ENCODE assay signal across 10 cellular contexts in the genomic region with DNA sequence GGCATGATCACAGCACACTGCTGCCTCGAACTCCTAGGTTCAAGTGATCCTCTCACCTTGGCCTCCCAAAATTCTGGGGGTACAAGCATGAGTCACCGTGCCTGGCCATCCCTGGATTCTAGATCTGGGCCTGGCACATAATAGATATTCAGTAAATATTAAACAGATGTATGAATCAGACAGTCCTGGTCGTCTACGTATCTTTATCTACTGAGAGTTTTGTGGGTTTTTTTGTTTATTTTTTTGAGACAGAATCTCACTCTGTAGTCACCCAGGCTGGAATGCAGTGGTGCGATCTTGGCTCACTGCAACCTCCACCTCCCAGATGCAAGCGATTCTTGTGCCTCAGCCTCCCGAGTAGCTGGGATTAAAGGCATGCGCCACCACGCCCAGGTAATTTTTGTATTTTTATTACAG. TPM values are rescaled to one million over a fixed set of nuclear protein-coding genes. Genes with fewer than 3 reads are reported as not detected.
DNase-seq lines count a peak whose midpoint lies in the region; FAIRE-seq and TF ChIP-seq lines count a peak whose summit lies in the region.
"Had no signal": no experiment of that assay in that cellular context is flagged by ENCODE, and none has a peak within 500 bp of the region (broad histone marks: within the 10 kb centered on the region; RNA-seq: fewer than 3 reads in every experiment).

No MANE protein-coding gene starts in this region.

- H3K27me3 ChIP-seq in bronchial epithelial cell (ENCODE audit: control insufficient read depth, insufficient read depth, low read length), result no peaks in the 10 kb centered on the region

- no peaks in the 10 kb centered on the region for H3K36me3 Mint-ChIP-seq in activated naive CD4-positive, alpha-beta T cell treated with anti-CD3 and anti-CD28 coated beads, Interleukin-2, amount 10 ng/mL, durations not matched to agents 7 days and 5 days
- no peaks in the 10 kb centered on the region for H3K36me3 Mint-ChIP-seq in activated naive CD4-positive, alpha-beta T cell treated with anti-CD3 and anti-CD28 coated beads for 36 hours (ENCODE audit: low read depth)
- no peaks in the 10 kb centered on the region for H3K36me3 Mint-ChIP-seq in type B pancreatic cell

- intact Hi-C loops in activated naive CD4-positive, alpha-beta T cell treated with anti-CD3 and anti-CD28 coated beads for 36 hours (cut with micrococcal nuclease), result no loop called here

- no peak for TF ChIP-seq CTCF in bronchial epithelial cell (IDR thresholded peaks at IDR 0.05; ENCODE audit: insufficient read depth, low read length, severe bottlenecking)
- TF ChIP-seq CTCF in type B pancreatic cell (conservative IDR thresholded peaks at IDR 0.05), result no peak

- H3K4me1 Mint-ChIP-seq in activated naive CD4-positive, alpha-beta T cell treated with anti-CD3 and anti-CD28 coated beads, Interleukin-2, amount 10 ng/mL, durations not matched to agents 7 days and 5 days, result peaks cover 25% of the 10 kb centered on the region
- peaks cover 21% of the 10 kb centered on the region for H3K4me1 Mint-ChIP-seq in activated naive CD4-positive, alpha-beta T cell treated with anti-CD3 and anti-CD28 coated beads for 36 hours (ENCODE audit: low read depth)
- peaks cover 24% of the 10 kb centered on the region for H3K4me1 Mint-ChIP-seq in type B pancreatic cell (ENCODE audit: unreplicated experiment)

- no peak overlapping the region for H3K4me3 ChIP-seq in bronchial epithelial cell (ENCODE audit: low read depth, low read length)

- no peak overlapping the region for H3K4me3 Mint-ChIP-seq in activated naive CD4-positive, alpha-beta T cell treated with anti-CD3 and anti-CD28 coated beads, Interleukin-2, amount 10 ng/mL, durations not matched to agents 7 days and 5 days
- H3K4me3 Mint-ChIP-seq in activated naive CD4-positive, alpha-beta T cell treated with anti-CD3 and anti-CD28 coated beads for 36 hours, result no peak overlapping the region
- peak overlapping the region; percentile 31 for H3K4me3 Mint-ChIP-seq in type B pancreatic cell

- H3K27me3 Mint-ChIP-seq in activated naive CD4-positive, alpha-beta T cell treated with anti-CD3 and anti-CD28 coated beads, Interleukin-2, amount 10 ng/mL, durations not matched to agents 7 days and 5 days, result peaks cover 9% of the 10 kb centered on the region
- no peaks in the 10 kb centered on the region for H3K27me3 Mint-ChIP-seq in activated naive CD4-positive, alpha-beta T cell treated with anti-CD3 and anti-CD28 coated beads for 36 hours (ENCODE audit: low read depth)
- H3K27me3 Mint-ChIP-seq in type B pancreatic cell, result no peaks in the 10 kb centered on the region

- peak overlapping the region; percentile 55 for H3K27ac Mint-ChIP-seq in activated naive CD4-positive, alpha-beta T cell treated with anti-CD3 and anti-CD28 coated beads, Interleukin-2, amount 10 ng/mL, durations not matched to agents 7 days and 5 days
- H3K27ac Mint-ChIP-seq in activated naive CD4-positive, alpha-beta T cell treated with anti-CD3 and anti-CD28 coated beads for 36 hours, result no peak overlapping the region
- peak overlapping the region; percentile 98 for H3K27ac Mint-ChIP-seq in type B pancreatic cell

- no peak for FAIRE-seq in bronchial epithelial cell (lab: Jason Lieb, UNC)
- FAIRE-seq: HTR-8/SVneo had no signal

- no peaks in the 10 kb centered on the region for H3K36me3 ChIP-seq in bronchial epithelial cell (ENCODE audit: control insufficient read depth, insufficient read depth, low read length)

- CTCF ChIA-PET in activated naive CD4-positive, alpha-beta T cell treated with anti-CD3 and anti-CD28 coated beads, Interleukin-2, amount 10 ng/mL, durations not matched to agents 7 days and 5 days (lab: Charles Lee), result interaction anchor here (0.7 kb wide), 1 partner anchor 677 kb away, joined by 3 read pairs; no protein-coding TSS in a partner anchor
- CTCF ChIA-PET in activated naive CD4-positive, alpha-beta T cell treated with anti-CD3 and anti-CD28 coated beads for 36 hours (lab: Charles Lee), result interaction anchor here (2.3 kb wide), 1 partner anchor 26 kb away, joined by 8 read pairs; no protein-coding TSS in a partner anchor

- H3K9me3 Mint-ChIP-seq in activated naive CD4-positive, alpha-beta T cell treated with anti-CD3 and anti-CD28 coated beads, Interleukin-2, amount 10 ng/mL, durations not matched to agents 7 days and 5 days, result no peaks in the 10 kb centered on the region
- H3K9me3 Mint-ChIP-seq in activated naive CD4-positive, alpha-beta T cell treated with anti-CD3 and anti-CD28 coated beads for 36 hours, result no peaks in the 10 kb centered on the region
- no peaks in the 10 kb centered on the region for H3K9me3 Mint-ChIP-seq in type B pancreatic cell

- DNase-seq in activated naive CD4-positive, alpha-beta T cell treated with anti-CD3 and anti-CD28 coated beads, Interleukin-2, amount 10 ng/mL, durations not matched to agents 7 days and 5 days, result no peak
- DNase-seq in activated naive CD4-positive, alpha-beta T cell treated with anti-CD3 and anti-CD28 coated beads for 36 hours, result no peak
- DNase-seq in bronchial epithelial cell (ENCODE audit: low read depth), result peak; percentile 91
- DNase-seq in lung microvascular endothelial cell (ENCODE audit: low read depth in 2 of 2), result peak; percentile 45 to 72
- no peak for DNase-seq in type B pancreatic cell (ENCODE audit: extremely low spot score, unreplicated experiment)
- no peak for DNase-seq in stimulated activated CD4-positive, alpha-beta T cell treated with anti-CD3 and anti-CD28 coated beads, Interleukin-1b, Interleukin-23, amount 100 ng/mL, for 48 hours
- DNase-seq in NCI-H187 treated with DMSO at 0.1 percent for 48 hours (lab: John Stamatoyannopoulos, UW), result no peak
- DNase-seq in DMS79 treated with DMSO at 0.1 percent for 48 hours (lab: John Stamatoyannopoulos, UW), result no peak
- DNase-seq: cortex of kidney had no signal

RNA-seq across cellular contexts. Expression of gene ITGB1, which starts 24.3 kb away (rescaled TPM):
- 10 to 100 TPM; 30.3 to 34.5 TPM for total RNA-seq in activated naive CD4-positive, alpha-beta T cell treated with anti-CD3 and anti-CD28 coated beads for 36 hours
- total RNA-seq in bronchial epithelial cell (1,469 and 1,763 TPM in 2 replicates), lung microvascular endothelial cell (1,017 and 1,090 TPM in 2 replicates), type B pancreatic cell (ENCODE audit: low replicate concordance) (224 and 240 TPM in 2 replicates)

Comparison
In these comparisons a context has a peak if more than half of its experiments do, and no peak if none do; other contexts are left out.
1. DNase-seq: peak in bronchial epithelial cell (single experiment) and lung microvascular endothelial cell (2 of 2); none in activated naive CD4-positive, alpha-beta T cell treated with anti-CD3 and anti-CD28 coated beads, Interleukin-2, amount 10 ng/mL, durations not matched to agents 7 days and 5 days (single experiment), activated naive CD4-positive, alpha-beta T cell treated with anti-CD3 and anti-CD28 coated beads for 36 hours (single experiment), type B pancreatic cell (single experiment), stimulated activated CD4-positive, alpha-beta T cell treated with anti-CD3 and anti-CD28 coated beads, Interleukin-1b, Interleukin-23, amount 100 ng/mL, for 48 hours (single experiment), NCI-H187 treated with DMSO at 0.1 percent for 48 hours (single experiment) and DMS79 treated with DMSO at 0.1 percent for 48 hours (single experiment).